Comparison of ENCODE assay signal across 8 cellular contexts in the genomic region with DNA sequence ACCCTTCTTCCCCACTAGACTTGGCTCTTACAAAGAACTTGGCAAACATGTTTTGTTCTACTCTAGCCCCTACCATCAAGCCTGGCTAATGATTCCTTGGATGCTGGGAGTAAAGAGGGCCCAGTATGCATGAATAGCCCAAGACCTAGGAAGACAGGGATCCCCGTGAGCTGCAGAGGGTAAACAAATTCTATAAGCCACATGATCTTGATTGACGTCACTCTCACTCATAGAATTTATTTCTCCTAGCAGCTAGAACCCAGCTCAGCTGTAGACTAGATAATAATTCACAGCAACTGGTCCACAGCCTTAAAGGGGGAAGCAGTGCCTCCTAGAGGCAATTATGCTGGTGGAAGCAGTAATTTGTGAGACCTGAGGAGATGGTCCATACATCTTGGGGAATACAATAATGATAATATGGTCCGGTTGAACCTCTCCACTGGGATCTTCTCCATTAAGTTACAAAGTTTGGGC. TPM values are rescaled to one million over a fixed set of nuclear protein-coding genes. Genes with fewer than 3 reads are reported as not detected.
DNase-seq lines count a peak whose midpoint lies in the region; ATAC-seq and TF ChIP-seq lines count a peak whose summit lies in the region.

No MANE protein-coding gene starts in this region.

- no peak overlapping the region for H3K27ac ChIP-seq in osteoblast (ENCODE audit: low read depth, low read length)

- no peaks in the 10 kb centered on the region for H3K9me3 ChIP-seq in osteoblast (ENCODE audit: low read depth, low read length)

- H4K20me1 ChIP-seq in osteoblast (ENCODE audit: insufficient read depth, low read length) = no peaks in the 10 kb centered on the region

- no peak for ATAC-seq in GM18505 (IDR thresholded peaks at IDR 0.05; ENCODE audit: unreplicated experiment)
- no peak for ATAC-seq in GM21381 (IDR thresholded peaks at IDR 0.05; ENCODE audit: unreplicated experiment)

- TF ChIP-seq POLR2A in GM18505 (IDR thresholded peaks at IDR 0.05; ENCODE audit: borderline replicate concordance, extremely low read depth, insufficient read depth, insufficient read length) = no peak

- H3K4me3 ChIP-seq in astrocyte of the spinal cord (ENCODE audit: low read depth, low read length) (no peak overlapping the region), osteoblast (ENCODE audit: insufficient read depth, low read length) (no peak overlapping the region)

- no peaks in the 10 kb centered on the region for H3K36me3 ChIP-seq in osteoblast (ENCODE audit: insufficient read depth, low read length)

- TF ChIP-seq CTCF in astrocyte of the spinal cord (IDR thresholded peaks at IDR 0.05; ENCODE audit: low read depth, low read length) (peak; percentile 23), osteoblast (IDR thresholded peaks at IDR 0.05; ENCODE audit: extremely low read depth, low read depth, low read length) (peak; percentile 37)

- no peaks in the 10 kb centered on the region for H3K4me1 ChIP-seq in osteoblast (ENCODE audit: insufficient read depth, low read length)

- no peak overlapping the region for H2AFZ ChIP-seq in osteoblast (ENCODE audit: low read length)

- in situ Hi-C loops in astrocyte of the spinal cord (cut with HindIII; ENCODE audit: low sequenced_read_pairs) = no loop called here

- no peaks in the 10 kb centered on the region for H3K27me3 ChIP-seq in osteoblast (ENCODE audit: insufficient read depth, low read length)

- peak; percentile 10 for DNase-seq in DMS 273 (lab: John Stamatoyannopoulos, UW; ENCODE audit: unreplicated experiment)
- DNase-seq in DMS 273 treated with DMSO at 0.1 percent for 48 hours (lab: John Stamatoyannopoulos, UW) = no peak
- peak; percentile 26 to 34 for DNase-seq in Kasumi-1 (lab: John Stamatoyannopoulos, UW)
- DNase-seq in astrocyte of the spinal cord (ENCODE audit: low read depth, low spot score) = no peak
- peak; percentile 18 for DNase-seq in osteoblast (ENCODE audit: insufficient read length, low spot score, missing footprints)
- no peak for DNase-seq in DMS114 treated with DMSO at 0.1 percent for 48 hours (lab: John Stamatoyannopoulos, UW; ENCODE audit: unreplicated experiment)

- no peaks in the 10 kb centered on the region for H3K79me2 ChIP-seq in osteoblast (ENCODE audit: insufficient read depth, low read length)

- no peak overlapping the region for H3K4me2 ChIP-seq in osteoblast (ENCODE audit: insufficient read depth, low read length)

RNA-seq across cellular contexts. Expression of gene USO1, which starts 16.1 kb away (rescaled TPM):
- total RNA-seq in osteoblast = 120 and 122 TPM in 2 replicates

RNA-seq across cellular contexts. Expression of gene G3BP2, which starts 35.0 kb away (rescaled TPM):
- total RNA-seq in osteoblast = 159 and 171 TPM in 2 replicates

Comparison
In these comparisons a context has a peak if more than half of its experiments do, and no peak if none do; other contexts are left out.
1. DNase-seq: peak in DMS 273 (single experiment), Kasumi-1 (2 of 2) and osteoblast (single experiment); none in DMS 273 treated with DMSO at 0.1 percent for 48 hours (single experiment), astrocyte of the spinal cord (single experiment) and DMS114 treated with DMSO at 0.1 percent for 48 hours (single experiment).